Comparison of ENCODE assay signal across 13 cellular contexts in genomic region chr1:165897326-165898303, GRCh38.
DNase-seq lines count a peak whose midpoint lies in the region; ATAC-seq and TF ChIP-seq lines count a peak whose summit lies in the region.
"Had no signal": no experiment of that assay in that cellular context is flagged by ENCODE, and none has a peak within 500 bp of the region (broad histone marks: within the 10 kb centered on the region; RNA-seq: fewer than 3 reads in every experiment).

No MANE protein-coding gene starts in this region.

- no peak overlapping the region for H3K4me3 ChIP-seq in suprapubic skin
- H3K4me3 ChIP-seq: SK-N-MC had no signal

- H3K9me3 Mint-ChIP-seq in activated CD8-positive, alpha-beta memory T cell treated with anti-CD3 and anti-CD28 coated beads, Interleukin-2, amount 10 ng/mL, durations not matched to agents 7 days and 5 days (ENCODE audit: low read depth): no peaks in the 10 kb centered on the region
- H3K9me3 Mint-ChIP-seq in T-helper 1 cell treated with Interleukin-12 subunit alpha and Interleukin-12 subunit beta and Interleukin-4 antibody, amounts not matched to agents 30 μg/mL and 1 μg/mL, for 36 hours: no peaks in the 10 kb centered on the region

- H3K4me3 Mint-ChIP-seq in activated CD8-positive, alpha-beta memory T cell treated with anti-CD3 and anti-CD28 coated beads, Interleukin-2, amount 10 ng/mL, durations not matched to agents 7 days and 5 days: no peak overlapping the region
- no peak overlapping the region for H3K4me3 Mint-ChIP-seq in T-helper 1 cell treated with Interleukin-12 subunit alpha and Interleukin-12 subunit beta and Interleukin-4 antibody, amounts not matched to agents 30 μg/mL and 1 μg/mL, for 36 hours

- peaks cover 4% of the 10 kb centered on the region for H3K36me3 ChIP-seq in suprapubic skin

- peak overlapping the region; percentile 76 for H3K27ac Mint-ChIP-seq in activated CD8-positive, alpha-beta memory T cell treated with anti-CD3 and anti-CD28 coated beads, Interleukin-2, amount 10 ng/mL, durations not matched to agents 7 days and 5 days
- peak overlapping the region; percentile 56 for H3K27ac Mint-ChIP-seq in T-helper 1 cell treated with Interleukin-12 subunit alpha and Interleukin-12 subunit beta and Interleukin-4 antibody, amounts not matched to agents 30 μg/mL and 1 μg/mL, for 36 hours

- WGBS in suprapubic skin: 88% methylated on average over 12 of the region's 12 CpGs

- TF ChIP-seq CTCF in suprapubic skin (IDR thresholded peaks at IDR 0.05): no peak

- CTCF ChIA-PET in activated CD8-positive, alpha-beta memory T cell treated with anti-CD3 and anti-CD28 coated beads, Interleukin-2, amount 10 ng/mL, durations not matched to agents 7 days and 5 days (lab: Charles Lee): interaction anchor here (1.1 to 1.8 kb wide), 4 partner anchors 9 to 27 kb away, joined by 3 to 5 read pairs (median 4); no protein-coding TSS in a partner anchor

- DNase-seq in activated CD8-positive, alpha-beta memory T cell treated with anti-CD3 and anti-CD28 coated beads, Interleukin-2, amount 10 ng/mL, durations not matched to agents 7 days and 5 days: no peak
- no peak for DNase-seq in activated CD8-positive, alpha-beta memory T cell treated with anti-CD3 and anti-CD28 coated beads, Interleukin-2, amount 50 U/mL, for 48 hours
- DNase-seq in fibroblast of gingiva (ENCODE audit: low read depth) (peak; percentile 77), suprapubic skin (ENCODE audit: low spot score in 2 of 2) (no peak), SK-N-DZ (ENCODE audit: low spot score) (no peak)
- DNase-seq: effector memory CD4-positive, alpha-beta T cell; left colon; NCI-H2029; retina had no signal

- no peaks in the 10 kb centered on the region for H3K9me3 ChIP-seq in suprapubic skin

- peaks cover 9% of the 10 kb centered on the region for H3K36me3 Mint-ChIP-seq in activated CD8-positive, alpha-beta memory T cell treated with anti-CD3 and anti-CD28 coated beads, Interleukin-2, amount 10 ng/mL, durations not matched to agents 7 days and 5 days
- peaks cover 4% of the 10 kb centered on the region for H3K36me3 Mint-ChIP-seq in T-helper 1 cell treated with Interleukin-12 subunit alpha and Interleukin-12 subunit beta and Interleukin-4 antibody, amounts not matched to agents 30 μg/mL and 1 μg/mL, for 36 hours (ENCODE audit: low read depth)

- H3K4me1 ChIP-seq in suprapubic skin: peaks cover 57% of the 10 kb centered on the region

- ATAC-seq in activated CD8-positive, alpha-beta memory T cell treated with anti-CD3 and anti-CD28 coated beads, Interleukin-2, amount 10 ng/mL, durations not matched to agents 7 days and 5 days: peak; percentile 79
- no peak for ATAC-seq in HG03045 (IDR thresholded peaks at IDR 0.05; ENCODE audit: unreplicated experiment)
- no peak for ATAC-seq in HG02763 (IDR thresholded peaks at IDR 0.05; ENCODE audit: unreplicated experiment)
- ATAC-seq: left colon had no signal

- TF ChIP-seq POLR2A in suprapubic skin (IDR thresholded peaks at IDR 0.05): no peak

- H3K27me3 Mint-ChIP-seq in activated CD8-positive, alpha-beta memory T cell treated with anti-CD3 and anti-CD28 coated beads, Interleukin-2, amount 10 ng/mL, durations not matched to agents 7 days and 5 days: no peaks in the 10 kb centered on the region
- H3K27me3 Mint-ChIP-seq in T-helper 1 cell treated with Interleukin-12 subunit alpha and Interleukin-12 subunit beta and Interleukin-4 antibody, amounts not matched to agents 30 μg/mL and 1 μg/mL, for 36 hours (ENCODE audit: low read depth): no peaks in the 10 kb centered on the region

- no peak for TF ChIP-seq EP300 in suprapubic skin (IDR thresholded peaks at IDR 0.05)

- no peaks in the 10 kb centered on the region for H3K27me3 ChIP-seq in suprapubic skin

- H3K27ac ChIP-seq in suprapubic skin: peak overlapping the region; percentile 82
- H3K27ac ChIP-seq: SK-N-MC had no signal

- peaks cover 13% of the 10 kb centered on the region for H3K4me1 Mint-ChIP-seq in activated CD8-positive, alpha-beta memory T cell treated with anti-CD3 and anti-CD28 coated beads, Interleukin-2, amount 10 ng/mL, durations not matched to agents 7 days and 5 days
- H3K4me1 Mint-ChIP-seq in T-helper 1 cell treated with Interleukin-12 subunit alpha and Interleukin-12 subunit beta and Interleukin-4 antibody, amounts not matched to agents 30 μg/mL and 1 μg/mL, for 36 hours (ENCODE audit: low read depth): peaks cover 21% of the 10 kb centered on the region
